31 cellular contexts compared by ENCODE assay signal in the genomic region with DNA sequence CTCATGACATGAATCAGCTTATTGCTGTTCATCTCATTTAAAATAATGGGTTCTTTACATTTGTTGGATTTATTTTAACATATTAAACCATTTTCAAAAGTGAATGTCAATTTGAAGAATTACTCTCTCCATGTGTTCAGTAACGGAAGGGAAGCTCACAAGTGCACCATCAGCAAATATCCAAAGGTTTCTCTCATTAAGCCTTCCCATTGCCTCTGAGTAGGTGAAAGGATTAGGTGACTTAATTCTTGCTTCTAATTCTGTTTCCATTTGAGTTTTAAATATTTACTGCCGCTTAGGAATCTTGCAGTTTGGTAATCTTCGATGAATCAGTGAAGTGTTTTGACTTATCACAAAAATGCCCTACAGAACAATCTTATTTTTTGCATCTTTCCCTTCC.
"Had no signal": no experiment of that assay in that cellular context is flagged by ENCODE, and none has a peak within 500 bp of the region (broad histone marks: within the 10 kb centered on the region; RNA-seq: fewer than 3 reads in every experiment).

No MANE protein-coding gene starts in this region.

- H3K27me3 Mint-ChIP-seq: stimulated activated naive CD8-positive, alpha-beta T cell treated with anti-CD3 and anti-CD28 coated beads, Interleukin-15, amount 100 ng/mL, for 72 hours had no signal

- H3K27ac Mint-ChIP-seq: memory B cell; mesothelial cell of epicardium; naive B cell; natural killer cell treated with Interleukin-12 subunit alpha and Interleukin-12 subunit beta and Interleukin-15 and Interleukin-18, amount 100 ng/mL, for 72 hours; stimulated activated naive CD8-positive, alpha-beta T cell treated with anti-CD3 and anti-CD28 coated beads, Interleukin-15, amount 100 ng/mL, for 72 hours had no signal

- H3K36me3 ChIP-seq: esophagus muscularis mucosa, gastroesophageal sphincter, heart left ventricle, neutrophil, pancreas, suprapubic skin, transverse colon, upper lobe of right lung, uterus had no signal

- H3K79me2 ChIP-seq: hepatocyte had no signal

- DNase-seq: dorsolateral prefrontal cortex; effector CD8-positive, alpha-beta T cell; foreskin keratinocyte; heart left ventricle; kidney; mucosa of descending colon; naive B cell; pancreas; retina; stimulated activated CD4-positive, alpha-beta T cell treated with anti-CD3 and anti-CD28 coated beads, Interleukin-12 subunit alpha, Interleukin-12 subunit beta, amount 100 ng/mL, for 4 hours; stimulated activated CD4-positive, alpha-beta T cell treated with anti-CD3 and anti-CD28 coated beads, Interleukin-1b, Interleukin-23, amount 100 ng/mL, for 48 hours; stimulated activated CD4-positive, alpha-beta T cell treated with anti-CD3 and anti-CD28 coated beads, Interleukin-4, amount 100 ng/mL, for 1 hour; stimulated activated CD8-positive, alpha-beta memory T cell treated with anti-CD3 and anti-CD28 coated beads, Interleukin-4, amount 100 ng/mL, for 48 hours; stimulated activated naive CD4-positive, alpha-beta T cell; stimulated activated naive CD8-positive, alpha-beta T cell treated with anti-CD3 and anti-CD28 coated beads, Interleukin-15, amount 100 ng/mL, for 72 hours; transverse colon; upper lobe of right lung; uterus had no signal

- H3K36me3 Mint-ChIP-seq: memory B cell; mesothelial cell of epicardium; naive B cell; natural killer cell treated with Interleukin-12 subunit alpha and Interleukin-12 subunit beta and Interleukin-15 and Interleukin-18, amount 100 ng/mL, for 72 hours had no signal

- H3K27me3 ChIP-seq: dorsolateral prefrontal cortex, esophagus muscularis mucosa, foreskin keratinocyte, gastroesophageal sphincter, heart left ventricle, hepatocyte, neutrophil, pancreas, suprapubic skin, transverse colon, upper lobe of right lung, uterus had no signal

- ATAC-seq: foreskin keratinocyte; gastroesophageal sphincter; heart left ventricle; left lobe of liver; mucosa of descending colon; natural killer cell treated with Interleukin-12 subunit alpha and Interleukin-12 subunit beta and Interleukin-15 and Interleukin-18, amount 100 ng/mL, for 72 hours; pancreas; sciatic nerve; stimulated activated naive CD8-positive, alpha-beta T cell treated with anti-CD3 and anti-CD28 coated beads, Interleukin-15, amount 100 ng/mL, for 72 hours; upper lobe of right lung had no signal

- H3K27ac ChIP-seq: dorsolateral prefrontal cortex, esophagus muscularis mucosa, foreskin keratinocyte, gastroesophageal sphincter, heart left ventricle, hepatocyte, neutrophil, pancreas, suprapubic skin, transverse colon, upper lobe of right lung, uterus had no signal

- H3K4me2 ChIP-seq: hepatocyte, smooth muscle cell had no signal

- H2AFZ ChIP-seq: hepatocyte had no signal

- H3K9me3 Mint-ChIP-seq: natural killer cell treated with Interleukin-12 subunit alpha and Interleukin-12 subunit beta and Interleukin-15 and Interleukin-18, amount 100 ng/mL, for 72 hours had no signal

- H3K4me3 Mint-ChIP-seq: memory B cell; mesothelial cell of epicardium; naive B cell; natural killer cell treated with Interleukin-12 subunit alpha and Interleukin-12 subunit beta and Interleukin-15 and Interleukin-18, amount 100 ng/mL, for 72 hours; neural crest cell; stimulated activated naive CD8-positive, alpha-beta T cell treated with anti-CD3 and anti-CD28 coated beads, Interleukin-15, amount 100 ng/mL, for 72 hours had no signal

- H3K4me1 ChIP-seq: esophagus muscularis mucosa, foreskin keratinocyte, gastroesophageal sphincter, heart left ventricle, pancreas, suprapubic skin, transverse colon, upper lobe of right lung, uterus had no signal

- H3K4me3 ChIP-seq: dorsolateral prefrontal cortex, esophagus muscularis mucosa, gastroesophageal sphincter, heart left ventricle, hepatocyte, lung, mucosa of descending colon, pancreas, smooth muscle cell, suprapubic skin, transverse colon, upper lobe of right lung, uterus had no signal

- H3K4me1 Mint-ChIP-seq: memory B cell; mesothelial cell of epicardium; naive B cell; neural crest cell; stimulated activated naive CD8-positive, alpha-beta T cell treated with anti-CD3 and anti-CD28 coated beads, Interleukin-15, amount 100 ng/mL, for 72 hours had no signal

- H3K9me3 ChIP-seq: esophagus muscularis mucosa, gastroesophageal sphincter, mucosa of descending colon, neutrophil, pancreas, suprapubic skin, transverse colon, upper lobe of right lung, uterus had no signal
